In the genomic region with DNA sequence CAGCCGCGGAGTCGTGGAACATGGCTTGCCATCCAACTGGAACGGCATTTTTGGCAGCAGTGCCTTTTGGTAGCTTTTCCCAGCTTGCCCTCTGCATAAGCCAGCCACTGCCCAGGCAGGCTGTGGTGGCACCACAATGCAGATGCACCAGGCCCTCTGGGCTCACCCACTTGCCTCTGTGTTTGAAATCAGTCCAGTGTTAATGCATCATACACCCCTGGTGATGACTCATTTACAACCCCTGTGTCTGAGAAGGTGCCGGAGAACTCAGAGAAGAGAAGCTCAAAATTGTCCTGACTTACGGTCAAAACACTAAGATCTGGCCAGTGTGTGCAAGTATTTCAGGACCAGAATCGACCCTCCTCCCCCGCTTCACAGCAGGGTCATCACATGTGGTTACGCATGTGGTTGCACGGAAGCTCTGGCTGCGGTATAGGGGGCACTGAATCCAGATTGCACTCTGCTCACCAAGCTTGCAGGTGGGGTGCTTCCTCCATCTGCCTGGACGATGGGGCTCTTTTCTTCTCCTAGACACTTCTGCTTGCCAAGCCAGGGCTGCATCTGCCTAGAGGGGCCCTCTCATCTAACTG, we compare ENCODE assay signal across 10 cellular contexts.
DNase-seq lines count a peak whose midpoint lies in the region; ATAC-seq, FAIRE-seq and TF ChIP-seq lines count a peak whose summit lies in the region.
"Had no signal": no experiment of that assay in that cellular context is flagged by ENCODE, and none has a peak within 500 bp of the region (broad histone marks: within the 10 kb centered on the region; RNA-seq: fewer than 3 reads in every experiment).

No MANE protein-coding gene starts in this region.

- peaks cover 8 to 18% (median 15%) of the 10 kb centered on the region in 3 donors for H3K4me1 ChIP-seq in pancreas
- H3K4me1 ChIP-seq in Peyer's patch: no peaks in the 10 kb centered on the region
- H3K4me1 ChIP-seq in small intestine (ENCODE audit: control insufficient read depth in 2 of 2, insufficient read depth in 1 of 2, low read depth in 1 of 2, low read length in 1 of 2): no peaks in the 10 kb centered on the region
- no peaks in the 10 kb centered on the region for H3K4me1 ChIP-seq in Caco-2

- H3K9me3 ChIP-seq in pancreas (no peaks in the 10 kb centered on the region), Peyer's patch (peaks cover 0 to 6% (median 0%) of the 10 kb centered on the region in 4 donors), small intestine (ENCODE audit: control insufficient read depth, low read depth) (no peaks in the 10 kb centered on the region), Caco-2 (peaks cover 6% of the 10 kb centered on the region; the same call in 1 of the 2 replicates)

- POLR2A ChIA-PET in Caco-2 (lab: Charles Lee): no interaction called here

- H3K27ac ChIP-seq in pancreas (peak overlapping the region in 2 of 4 donors; percentile 37 to 43), Peyer's patch (no peak overlapping the region), small intestine (ENCODE audit: low read depth in 1 of 2, low read length in 1 of 2) (no peak overlapping the region)
- H3K27ac ChIP-seq: HL-60 had no signal

- CTCF ChIA-PET in Caco-2 (lab: Charles Lee): no interaction called here

- ATAC-seq in HG02885 (IDR thresholded peaks at IDR 0.05; ENCODE audit: poor library complexity, unreplicated experiment): peak; percentile 72
- peak; percentile 40 to 60 (median 48) for ATAC-seq in pancreas

- H3K27ac Mint-ChIP-seq in Caco-2 (ENCODE audit: unreplicated experiment): no peak overlapping the region

- H3K27me3 Mint-ChIP-seq in Caco-2 (ENCODE audit: insufficient read depth, unreplicated experiment): no peaks in the 10 kb centered on the region

- no peak for TF ChIP-seq POLR2A in Peyer's patch (IDR thresholded peaks at IDR 0.05)

- no peak overlapping the region for H3K4me3 Mint-ChIP-seq in Caco-2 (ENCODE audit: unreplicated experiment)

- no peaks in the 10 kb centered on the region for H3K27me3 ChIP-seq in pancreas
- H3K27me3 ChIP-seq in Peyer's patch: no peaks in the 10 kb centered on the region
- no peaks in the 10 kb centered on the region for H3K27me3 ChIP-seq in small intestine (ENCODE audit: control insufficient read depth in 2 of 2, insufficient read depth in 2 of 2, low read length in 2 of 2)
- no peaks in the 10 kb centered on the region for H3K27me3 ChIP-seq in Caco-2 (replicated peaks; ENCODE audit: control insufficient read depth, insufficient read depth, low read length)

- in situ Hi-C loops in astrocyte of the cerebellum (cut with HindIII; ENCODE audit: low sequenced_read_pairs): no loop called here

- H3K36me3 Mint-ChIP-seq in Caco-2 (ENCODE audit: insufficient read depth, unreplicated experiment): no peaks in the 10 kb centered on the region

- BruUV-seq in Caco-2 (replicated peaks; lab: Mats Ljungman, UMichigan): no TSS peak

- FAIRE-seq in GM18507 (lab: Jason Lieb, UNC): peak; percentile 36
- no peak for FAIRE-seq in pancreas (lab: Jason Lieb, UNC)
- FAIRE-seq in small intestine (lab: Jason Lieb, UNC): no peak

- TF ChIP-seq CTCF in astrocyte of the cerebellum (IDR thresholded peaks at IDR 0.05; ENCODE audit: low read depth, low read length, missing control alignments) (no peak), pancreas (IDR thresholded peaks at IDR 0.05) (no peak), Peyer's patch (IDR thresholded peaks at IDR 0.05) (no peak), Caco-2 (IDR thresholded peaks at IDR 0.05; ENCODE audit: insufficient read depth in 1 of 2, low read depth in 1 of 2, low read length in 1 of 2, severe bottlenecking in 1 of 2, unreplicated experiment in 1 of 2) (no peak)

- DNase-seq in GM18507 (ENCODE audit: extremely low spot score, insufficient read length, low read depth): no peak
- peak; percentile 65 for DNase-seq in astrocyte of the cerebellum (ENCODE audit: low read depth)
- peak in 1 of 6 donors; percentile 17 for DNase-seq in pancreas
- DNase-seq in Peyer's patch: no peak
- no peak for DNase-seq in small intestine
- no peak for DNase-seq in Caco-2
- no peak for DNase-seq in medulla oblongata (ENCODE audit: extremely low spot score)
- DNase-seq: effector memory CD4-positive, alpha-beta T cell had no signal

- 59 to 64% methylated on average over 12 of the region's 12 CpGs for WGBS in pancreas, 2 donors
- 56 to 68% (median 62%) methylated on average over 12 of the region's 12 CpGs for WGBS in small intestine, 3 donors

- H3K4me1 Mint-ChIP-seq in Caco-2 (ENCODE audit: low read depth, unreplicated experiment): no peaks in the 10 kb centered on the region

- H3K36me3 ChIP-seq in pancreas (no peaks in the 10 kb centered on the region), Peyer's patch (no peaks in the 10 kb centered on the region), small intestine (ENCODE audit: control insufficient read depth in 2 of 2, insufficient read depth in 2 of 2, low read length in 2 of 2) (no peaks in the 10 kb centered on the region), Caco-2 (ENCODE audit: control insufficient read depth, insufficient read depth, low read length) (no peaks in the 10 kb centered on the region)

- peaks cover 10% of the 10 kb centered on the region for H3K9me3 Mint-ChIP-seq in Caco-2 (ENCODE audit: unreplicated experiment)

- intact Hi-C loops in pancreas (cut with DNase I) (no loop called here), Caco-2 (cut with micrococcal nuclease; ENCODE audit: unreplicated experiment) (no loop called here)

- H3K4me3 ChIP-seq in astrocyte of the cerebellum (ENCODE audit: low read depth, low read length) (no peak overlapping the region), pancreas (no peak overlapping the region), Peyer's patch (no peak overlapping the region), small intestine (ENCODE audit: low read depth in 1 of 2, low read length in 2 of 2) (no peak overlapping the region), Caco-2 (ENCODE audit: low read depth, low read length) (no peak overlapping the region)
